In genomic region chr6:89145461-89145961, GRCh38 we compare ENCODE assay signal across 8 cellular contexts. TPM values are rescaled to one million over a fixed set of nuclear protein-coding genes. Genes with fewer than 3 reads are reported as not detected.
DNase-seq lines count a peak whose midpoint lies in the region; ATAC-seq and TF ChIP-seq lines count a peak whose summit lies in the region.

No MANE protein-coding gene starts in this region.

- no peaks in the 10 kb centered on the region for H3K9me3 ChIP-seq in CD4-positive, CD25-positive, alpha-beta regulatory T cell (ENCODE audit: control insufficient read depth in 2 of 2, low read length in 2 of 2)
- H3K9me3 ChIP-seq in iPS-18a (ENCODE audit: control insufficient read depth, low read depth, low read length) (no peaks in the 10 kb centered on the region), smooth muscle cell (replicated peaks; ENCODE audit: low read depth) (no peaks in the 10 kb centered on the region)

- peaks cover 11% of the 10 kb centered on the region for H3K36me3 Mint-ChIP-seq in CD4-positive, CD25-positive, alpha-beta regulatory T cell

- H3K4me1 Mint-ChIP-seq in CD4-positive, CD25-positive, alpha-beta regulatory T cell: peaks cover 10 to 36% (median 23%) of the 10 kb centered on the region in 4 donors

- H3K36me3 ChIP-seq in CD4-positive, CD25-positive, alpha-beta regulatory T cell (ENCODE audit: control insufficient read depth, insufficient read depth, low read length): no peaks in the 10 kb centered on the region
- H3K36me3 ChIP-seq in iPS-18a (ENCODE audit: control insufficient read depth, low read depth, low read length) (no peaks in the 10 kb centered on the region), smooth muscle cell (ENCODE audit: low read depth) (no peaks in the 10 kb centered on the region)

- H3K9ac ChIP-seq in iPS-18a (ENCODE audit: low read length) (peak overlapping the region; percentile 50), smooth muscle cell (ENCODE audit: low read depth) (peak overlapping the region; percentile 70)

- peaks cover 8% of the 10 kb centered on the region for H3K27me3 Mint-ChIP-seq in CD4-positive, CD25-positive, alpha-beta regulatory T cell

- H3K4me1 ChIP-seq in CD4-positive, CD25-positive, alpha-beta regulatory T cell (ENCODE audit: control insufficient read depth, insufficient read depth, low read length, poor library complexity, severe bottlenecking): peaks cover 25% of the 10 kb centered on the region
- H3K4me1 ChIP-seq in iPS-18a (ENCODE audit: control insufficient read depth, low read depth, low read length) (peaks cover 6% of the 10 kb centered on the region), smooth muscle cell (ENCODE audit: low read depth) (peaks cover 6% of the 10 kb centered on the region)

- DNase-seq in CD4-positive, CD25-positive, alpha-beta regulatory T cell: peak in 2 of 3 donors; percentile 52 to 68
- DNase-seq in NCI-H69 (lab: John Stamatoyannopoulos, UW) (peak; percentile 80), amniotic epithelial cell (ENCODE audit: low read depth) (peak; percentile 31), smooth muscle cell (lab: John Stamatoyannopoulos, UW; ENCODE audit: unreplicated experiment) (no peak), NCI-H2029 (lab: John Stamatoyannopoulos, UW) (no peak)

- H3F3A ChIP-seq in smooth muscle cell (ENCODE audit: low read depth): no peaks in the 10 kb centered on the region

- H2AFZ ChIP-seq in smooth muscle cell (ENCODE audit: low read depth): peak overlapping the region; percentile 72

- H4K20me1 ChIP-seq in smooth muscle cell (ENCODE audit: low read depth): peaks cover 2% of the 10 kb centered on the region

- TF ChIP-seq CTCF in smooth muscle cell (IDR thresholded peaks at IDR 0.05; ENCODE audit: borderline replicate concordance, insufficient read depth, poor library complexity, severe bottlenecking): no peak

- H3K4me2 ChIP-seq in smooth muscle cell: peak overlapping the region; percentile 98

- H3K27ac ChIP-seq in CD4-positive, CD25-positive, alpha-beta regulatory T cell (ENCODE audit: insufficient read depth, low read length, poor library complexity, severe bottlenecking): peak overlapping the region; percentile 70
- no peak overlapping the region for H3K27ac ChIP-seq in iPS-18a (ENCODE audit: low read length)
- no peak overlapping the region for H3K27ac ChIP-seq in smooth muscle cell (ENCODE audit: low read depth)

- H3K79me2 ChIP-seq in smooth muscle cell (ENCODE audit: low read depth): peaks cover 3% of the 10 kb centered on the region

- H3K9me3 Mint-ChIP-seq in CD4-positive, CD25-positive, alpha-beta regulatory T cell: no peaks in the 10 kb centered on the region

- WGBS in smooth muscle cell (ENCODE audit: low lambda C conversion rate): 6% methylated on average over 16 of the region's 16 CpGs

- peak overlapping the region; percentile 92 to 95 (median 94) for H3K27ac Mint-ChIP-seq in CD4-positive, CD25-positive, alpha-beta regulatory T cell

- peaks cover 2% of the 10 kb centered on the region for H3K27me3 ChIP-seq in CD4-positive, CD25-positive, alpha-beta regulatory T cell (ENCODE audit: control insufficient read depth, insufficient read depth, low read length)
- H3K27me3 ChIP-seq in iPS-18a (ENCODE audit: control insufficient read depth, insufficient read depth, low read length): peaks cover 53% of the 10 kb centered on the region
- H3K27me3 ChIP-seq in smooth muscle cell (ENCODE audit: low read depth): no peaks in the 10 kb centered on the region

- peak overlapping the region; percentile 92 to 100 (median 96) for H3K4me3 Mint-ChIP-seq in CD4-positive, CD25-positive, alpha-beta regulatory T cell

- H3K4me3 ChIP-seq in CD4-positive, CD25-positive, alpha-beta regulatory T cell (ENCODE audit: low read depth, low read length): peak overlapping the region; percentile 87
- H3K4me3 ChIP-seq in iPS-18a (ENCODE audit: low read length) (peak overlapping the region; percentile 51), smooth muscle cell (peak overlapping the region; percentile 71)

- peak; percentile 73 to 79 for ATAC-seq in CD4-positive, CD25-positive, alpha-beta regulatory T cell (ENCODE audit: low read depth in 2 of 2)
- peak; percentile 45 for ATAC-seq in GM18520 (IDR thresholded peaks at IDR 0.05; ENCODE audit: unreplicated experiment)
- ATAC-seq in HG02973 (IDR thresholded peaks at IDR 0.05; ENCODE audit: unreplicated experiment): peak; percentile 59

RNA-seq across cellular contexts. Expression of gene PM20D2, which starts 0.3 kb away (rescaled TPM):
- 3.6 TPM for total RNA-seq in CD4-positive, CD25-positive, alpha-beta regulatory T cell
- 1 to 10 TPM; 2.1 to 6.7 (median 4.7) TPM for polyA plus RNA-seq in CD4-positive, CD25-positive, alpha-beta regulatory T cell
- 6.9 and 7.8 TPM in 2 replicates for total RNA-seq in smooth muscle cell
- polyA plus RNA-seq in smooth muscle cell: 4.8 and 5.6 TPM in 2 replicates

RNA-seq across cellular contexts. Expression of gene SRSF12, which starts 27.6 kb away (rescaled TPM):
- total RNA-seq in CD4-positive, CD25-positive, alpha-beta regulatory T cell: not detected
- polyA plus RNA-seq in CD4-positive, CD25-positive, alpha-beta regulatory T cell: under 1 TPM in 3 of 4 donors, not detected in 1; 0.06 to 0.28 (median 0.20) TPM
- total RNA-seq in smooth muscle cell: 5.3 and 7.2 TPM in 2 replicates
- 5.6 and 5.8 TPM in 2 replicates for polyA plus RNA-seq in smooth muscle cell

Comparison
In these comparisons a context has a peak if more than half of its experiments do, and no peak if none do; other contexts are left out.
1. DNase-seq: peak in CD4-positive, CD25-positive, alpha-beta regulatory T cell (2 of 3), NCI-H69 (single experiment) and amniotic epithelial cell (single experiment); none in smooth muscle cell (single experiment) and NCI-H2029 (single experiment).
2. Peak in every context shown above with its lines, with median percentiles within 50 percentile points of each other: ATAC-seq and H3K4me3 ChIP-seq.